ENCODE assay signal across 12 cellular contexts in genomic region chr4:85102606-85103005, GRCh38.
"Had no signal": no experiment of that assay in that cellular context is flagged by ENCODE, and none has a peak within 500 bp of the region (broad histone marks: within the 10 kb centered on the region; RNA-seq: fewer than 3 reads in every experiment).

No MANE protein-coding gene starts in this region.

- H3K9me3 ChIP-seq: adrenal gland, left lung had no signal

- H3K4me3 ChIP-seq: adrenal gland, left lung, tibial nerve had no signal

- DNase-seq: activated CD8-positive, alpha-beta memory T cell treated with anti-CD3 and anti-CD28 coated beads for 24 hours; activated gamma-delta T cell treated with Interleukin-2 at 50 U/mL for 16 hours; adrenal gland; foreskin melanocyte; head of caudate nucleus; left lung; retina; T-cell; T-helper 9 cell had no signal

- ATAC-seq: activated CD4-positive, CD25-positive, alpha-beta regulatory T cell treated with anti-CD3 and anti-CD28 coated beads, Interleukin-2, amount 50 U/mL, for 24 hours; activated naive CD4-positive, alpha-beta T cell treated with anti-CD3 and anti-CD28 coated beads, Interleukin-2, amount 50 U/mL, for 72 hours; left lung; T-cell had no signal

- H3K36me3 ChIP-seq: adrenal gland, left lung, tibial nerve had no signal

- H3K4me1 ChIP-seq: adrenal gland, left lung, tibial nerve had no signal

- H3K27ac ChIP-seq: adrenal gland, left lung, tibial nerve had no signal

- H3K27me3 ChIP-seq: adrenal gland, left lung, tibial nerve had no signal
